ENCODE assay signal across 10 cellular contexts in the genomic region with DNA sequence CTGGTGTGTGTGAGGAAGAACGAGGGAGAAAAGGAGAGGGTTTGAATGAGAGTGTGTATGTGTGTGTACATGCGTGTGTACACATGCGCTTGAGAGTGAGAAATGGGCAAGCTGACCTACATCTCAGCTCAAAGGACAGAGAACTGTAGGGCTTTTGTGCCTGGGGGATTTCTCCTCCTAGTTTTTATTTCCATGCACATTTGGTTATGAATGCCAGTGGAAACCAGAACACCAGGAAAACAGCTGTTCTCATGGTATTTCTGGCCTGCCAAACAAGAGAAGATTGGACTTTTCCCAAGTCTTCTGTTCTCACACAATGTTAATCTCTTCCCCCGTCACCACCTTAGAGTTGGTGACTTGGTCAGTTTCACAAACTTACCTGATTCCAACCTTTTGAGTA. TPM values are rescaled to one million over a fixed set of nuclear protein-coding genes. Genes with fewer than 3 reads are reported as not detected.
DNase-seq lines count a peak whose midpoint lies in the region; ATAC-seq and TF ChIP-seq lines count a peak whose summit lies in the region.
"Had no signal": no experiment of that assay in that cellular context is flagged by ENCODE, and none has a peak within 500 bp of the region (broad histone marks: within the 10 kb centered on the region; RNA-seq: fewer than 3 reads in every experiment).

No MANE protein-coding gene starts in this region.

- TF ChIP-seq POLR2A in esophagus muscularis mucosa (IDR thresholded peaks at IDR 0.05; ENCODE audit: low read depth), result no peak
- no peak for TF ChIP-seq POLR2A in thyroid gland (IDR thresholded peaks at IDR 0.05)

- H3K9me3 ChIP-seq in RWPE2 (ENCODE audit: severe bottlenecking) (no peaks in the 10 kb centered on the region), esophagus muscularis mucosa (no peaks in the 10 kb centered on the region), thyroid gland (no peaks in the 10 kb centered on the region)

- WGBS in esophagus muscularis mucosa, result 44% methylated on average over 4 of the region's 4 CpGs
- 73 to 85% methylated on average over 4 of the region's 4 CpGs for WGBS in thyroid gland, 2 donors

- no peak for TF ChIP-seq CTCF in RWPE2 (IDR thresholded peaks at IDR 0.05; ENCODE audit: poor library complexity, severe bottlenecking)
- no peak for TF ChIP-seq CTCF in esophagus muscularis mucosa (IDR thresholded peaks at IDR 0.05)
- TF ChIP-seq CTCF in thyroid gland (IDR thresholded peaks at IDR 0.05), result no peak

- intact Hi-C loops in esophagus muscularis mucosa (cut with DNase I) (no loop called here), thyroid gland (cut with DNase I) (no loop called here), left colon (cut with DNase I, micrococcal nuclease) (no loop called here)

- no peaks in the 10 kb centered on the region for H3K36me3 ChIP-seq in RWPE2 (ENCODE audit: low read depth)
- H3K36me3 ChIP-seq in esophagus muscularis mucosa, result no peaks in the 10 kb centered on the region
- no peaks in the 10 kb centered on the region for H3K36me3 ChIP-seq in thyroid gland

- peaks cover 37% of the 10 kb centered on the region for H3K4me1 ChIP-seq in RWPE2 (ENCODE audit: insufficient read depth, poor library complexity, severe bottlenecking)
- H3K4me1 ChIP-seq in esophagus muscularis mucosa, result peaks cover 42 to 72% (median 70%) of the 10 kb centered on the region in 4 donors
- H3K4me1 ChIP-seq in thyroid gland, result peaks cover 24 to 38% of the 10 kb centered on the region in 2 donors

- DNase-seq in RWPE2 (ENCODE audit: low spot score) (no peak), esophagus muscularis mucosa (ENCODE audit: extremely low spot score) (no peak), middle frontal gyrus (ENCODE audit: extremely low spot score, low spot score) (peak; percentile 12), thyroid gland (no peak), NCI-H1417 (lab: John Stamatoyannopoulos, UW) (no peak), left colon (no peak)
- DNase-seq: NCI-H1092 treated with DMSO at 0.1 percent for 48 hours had no signal

- H3K4me3 ChIP-seq in RWPE2 (ENCODE audit: severe bottlenecking), result no peak overlapping the region
- no peak overlapping the region for H3K4me3 ChIP-seq in esophagus muscularis mucosa
- H3K4me3 ChIP-seq in thyroid gland (replicated peaks in 1 of 3), result no peak overlapping the region

- ATAC-seq in RWPE2 (ENCODE audit: low read depth) (no peak), GM21390 (IDR thresholded peaks at IDR 0.05; ENCODE audit: unreplicated experiment) (no peak), GM19035 (IDR thresholded peaks at IDR 0.05; ENCODE audit: unreplicated experiment) (no peak), left colon (no peak)

- H3K27ac ChIP-seq in RWPE2 (ENCODE audit: poor library complexity, severe bottlenecking) (peak overlapping the region; percentile 93), esophagus muscularis mucosa (replicated peaks in 1 of 4) (peak overlapping the region; percentile 84 to 90 (median 87)), thyroid gland (peak overlapping the region in 2 of 3 donors; percentile 86 to 93)

- H3K27me3 ChIP-seq in RWPE2 (ENCODE audit: insufficient read depth, poor library complexity, severe bottlenecking), result no peaks in the 10 kb centered on the region
- H3K27me3 ChIP-seq in esophagus muscularis mucosa, result no peaks in the 10 kb centered on the region
- H3K27me3 ChIP-seq in thyroid gland, result no peaks in the 10 kb centered on the region

- no peak for TF ChIP-seq EP300 in esophagus muscularis mucosa (IDR thresholded peaks at IDR 0.05)

RNA-seq across cellular contexts. Expression of a gene that starts 45.2 kb away (rescaled TPM):
- total RNA-seq in esophagus muscularis mucosa (1 to 10 TPM in 1 of 4 donors, under 1 TPM in 3; 0.63 to 1.7 (median 0.83) TPM), thyroid gland (1 to 10 TPM; 4.0 to 6.7 (median 5.4) TPM), left colon (10 to 100 TPM; 72.1 to 95.5 TPM)
- total RNA-seq: activated T-helper 2 cell treated with anti-CD3 and anti-CD28 coated beads, Interferon-gamma antibody, Interleukin-2, Interleukin-4, amounts not matched to agents 10 μg/mL and 5 μg/mL and 100 μg/mL, durations not matched to agents 14 hours and 24 hours and 36 hours had no signal

Comparison
In these comparisons a context has a peak if more than half of its experiments do, and no peak if none do; other contexts are left out.
1. RNA of a gene that starts 45.2 kb away (total RNA-seq): 72.1 to 95.5 TPM in left colon; 4.0 to 6.7 TPM in thyroid gland and 0.63 to 1.7 TPM in esophagus muscularis mucosa; every median in the first group is over 4 times any median in the second.
2. Peak in every context shown above with its lines, with median percentiles within 50 percentile points of each other: H3K27ac ChIP-seq.